In the genomic region with DNA sequence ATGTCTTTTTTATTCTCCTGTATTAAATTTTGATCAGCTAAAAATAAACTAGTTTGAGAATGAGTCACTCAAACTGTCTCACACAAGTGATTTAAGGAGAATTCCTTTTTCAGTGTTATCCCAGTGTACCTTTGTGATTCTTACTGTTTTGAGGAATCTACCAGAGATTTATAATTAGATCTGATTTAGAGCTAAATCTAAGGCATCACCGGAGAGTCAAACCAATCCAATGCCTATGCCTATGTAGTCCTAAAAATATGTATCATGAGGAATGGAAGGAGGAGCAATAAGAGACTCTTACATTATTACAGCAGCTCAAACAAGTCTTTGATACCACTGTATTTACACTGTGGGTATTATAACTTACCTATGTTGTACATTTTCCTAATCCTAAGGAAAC, we compare ENCODE assay signal across 22 cellular contexts.
"Had no signal": no experiment of that assay in that cellular context is flagged by ENCODE, and none has a peak within 500 bp of the region (broad histone marks: within the 10 kb centered on the region; RNA-seq: fewer than 3 reads in every experiment).

No MANE protein-coding gene starts in this region.

- H3K4me1 Mint-ChIP-seq: activated naive CD4-positive, alpha-beta T cell treated with anti-CD3 and anti-CD28 coated beads, Interleukin-2, amount 10 ng/mL, durations not matched to agents 7 days and 5 days; endodermal cell; neural crest cell had no signal

- H3K4me3 Mint-ChIP-seq: activated CD8-positive, alpha-beta T cell treated with anti-CD3 and anti-CD28 coated beads for 36 hours; activated naive CD4-positive, alpha-beta T cell treated with anti-CD3 and anti-CD28 coated beads, Interleukin-2, amount 10 ng/mL, durations not matched to agents 7 days and 5 days; activated naive CD8-positive, alpha-beta T cell treated with anti-CD3 and anti-CD28 coated beads, Interleukin-2, amount 50 U/mL, for 24 hours; activated T-cell treated with anti-CD3 and anti-CD28 coated beads, Interleukin-2, amount 50 U/mL, for 4 hours; endodermal cell; neural crest cell; stimulated activated effector memory CD8-positive, alpha-beta T cell treated with anti-CD3 and anti-CD28 coated beads, Interleukin-12 subunit alpha, Interleukin-12 subunit beta, amount 100 ng/mL, for 72 hours; T-cell; type B pancreatic cell had no signal

- H3K4me2 ChIP-seq: smooth muscle cell had no signal

- H3K27me3 ChIP-seq: colonic mucosa, foreskin keratinocyte, left lung, right lobe of liver, testis had no signal

- DNase-seq: activated CD4-positive, alpha-beta T cell treated with anti-CD3 and anti-CD28 coated beads for 48 hours; activated CD4-positive, CD25-positive, alpha-beta regulatory T cell; activated CD8-positive, alpha-beta T cell treated with anti-CD3 and anti-CD28 coated beads for 36 hours; activated naive CD4-positive, alpha-beta T cell treated with anti-CD3 and anti-CD28 coated beads, Interleukin-2, amount 10 ng/mL, durations not matched to agents 7 days and 5 days; activated naive CD8-positive, alpha-beta T cell treated with anti-CD3 and anti-CD28 coated beads, Interleukin-2, amount 50 U/mL, for 24 hours; activated T-cell treated with anti-CD3 and anti-CD28 coated beads, Interleukin-2, amount 50 U/mL, for 4 hours; colonic mucosa; endodermal cell; foreskin keratinocyte; hypothalamus; kidney; left lung; midbrain; psoas muscle; right lobe of liver; stimulated activated CD4-positive, alpha-beta T cell treated with anti-CD3 and anti-CD28 coated beads, Interleukin-4, amount 100 ng/mL, for 24 hours; T-cell; testis had no signal

- H3K27me3 Mint-ChIP-seq: activated CD8-positive, alpha-beta T cell treated with anti-CD3 and anti-CD28 coated beads for 36 hours; activated naive CD4-positive, alpha-beta T cell treated with anti-CD3 and anti-CD28 coated beads, Interleukin-2, amount 10 ng/mL, durations not matched to agents 7 days and 5 days; activated naive CD8-positive, alpha-beta T cell treated with anti-CD3 and anti-CD28 coated beads, Interleukin-2, amount 50 U/mL, for 24 hours; T-cell; type B pancreatic cell had no signal

- H3K36me3 ChIP-seq: colonic mucosa had no signal

- H3K36me3 Mint-ChIP-seq: activated naive CD4-positive, alpha-beta T cell treated with anti-CD3 and anti-CD28 coated beads, Interleukin-2, amount 10 ng/mL, durations not matched to agents 7 days and 5 days had no signal

- ATAC-seq: activated CD8-positive, alpha-beta T cell treated with anti-CD3 and anti-CD28 coated beads for 36 hours; activated naive CD8-positive, alpha-beta T cell treated with anti-CD3 and anti-CD28 coated beads, Interleukin-2, amount 50 U/mL, for 24 hours; activated T-cell treated with anti-CD3 and anti-CD28 coated beads, Interleukin-2, amount 50 U/mL, for 4 hours; foreskin keratinocyte; left lung; psoas muscle; right lobe of liver; stimulated activated effector memory CD8-positive, alpha-beta T cell treated with anti-CD3 and anti-CD28 coated beads, Interleukin-12 subunit alpha, Interleukin-12 subunit beta, amount 100 ng/mL, for 72 hours; T-cell had no signal

- H3K4me3 ChIP-seq: colonic mucosa, left lung, psoas muscle, right lobe of liver, smooth muscle cell, testis had no signal

- H3K4me1 ChIP-seq: colonic mucosa, foreskin keratinocyte, left lung, psoas muscle, right lobe of liver, testis had no signal

- H3K9me3 Mint-ChIP-seq: activated CD8-positive, alpha-beta T cell treated with anti-CD3 and anti-CD28 coated beads for 36 hours; activated naive CD4-positive, alpha-beta T cell treated with anti-CD3 and anti-CD28 coated beads, Interleukin-2, amount 10 ng/mL, durations not matched to agents 7 days and 5 days; activated naive CD8-positive, alpha-beta T cell treated with anti-CD3 and anti-CD28 coated beads, Interleukin-2, amount 50 U/mL, for 24 hours; activated T-cell treated with anti-CD3 and anti-CD28 coated beads, Interleukin-2, amount 50 U/mL, for 4 hours; endodermal cell; neural crest cell; stimulated activated effector memory CD8-positive, alpha-beta T cell treated with anti-CD3 and anti-CD28 coated beads, Interleukin-12 subunit alpha, Interleukin-12 subunit beta, amount 100 ng/mL, for 72 hours; T-cell; type B pancreatic cell had no signal

- H3K9me3 ChIP-seq: colonic mucosa, left lung, psoas muscle, right lobe of liver, testis had no signal

- H3K27ac ChIP-seq: colonic mucosa, foreskin keratinocyte, left lung, psoas muscle, right lobe of liver, testis had no signal

- H3K27ac Mint-ChIP-seq: activated CD8-positive, alpha-beta T cell treated with anti-CD3 and anti-CD28 coated beads for 36 hours; activated naive CD4-positive, alpha-beta T cell treated with anti-CD3 and anti-CD28 coated beads, Interleukin-2, amount 10 ng/mL, durations not matched to agents 7 days and 5 days; activated naive CD8-positive, alpha-beta T cell treated with anti-CD3 and anti-CD28 coated beads, Interleukin-2, amount 50 U/mL, for 24 hours; endodermal cell; stimulated activated effector memory CD8-positive, alpha-beta T cell treated with anti-CD3 and anti-CD28 coated beads, Interleukin-12 subunit alpha, Interleukin-12 subunit beta, amount 100 ng/mL, for 72 hours; T-cell; type B pancreatic cell had no signal
